In the genomic region with DNA sequence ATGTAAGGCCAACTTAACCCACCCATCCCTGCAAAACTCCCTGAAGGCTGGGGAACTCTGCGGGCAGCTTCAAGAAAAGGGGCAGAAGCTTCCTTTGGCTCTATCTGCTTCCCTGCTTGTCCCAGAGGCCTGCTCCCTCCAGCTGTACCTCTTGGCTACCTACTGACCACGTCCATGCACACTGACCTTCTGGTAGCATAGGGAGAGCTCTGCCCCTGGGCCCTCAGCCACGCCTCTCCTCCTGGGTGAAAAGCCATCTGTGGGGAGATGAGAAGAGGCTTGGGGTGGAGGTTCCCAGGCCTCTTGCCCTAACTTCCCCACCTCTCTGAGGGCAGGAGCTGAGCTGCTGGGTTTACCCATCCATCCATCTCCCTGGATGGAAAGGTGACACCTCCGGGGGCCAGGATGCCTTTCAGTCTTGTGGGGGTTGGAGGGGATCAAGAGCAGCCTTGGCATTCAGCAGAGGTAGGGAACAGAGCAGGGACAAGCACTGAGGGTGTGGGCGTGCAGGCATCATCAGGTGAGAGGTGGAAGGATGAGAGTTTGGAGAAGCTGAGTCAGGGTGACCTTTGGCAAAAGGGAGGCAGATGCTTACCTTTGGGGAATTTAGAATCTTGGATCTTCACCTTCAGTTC, we compare ENCODE assay signal across 31 cellular contexts. TPM values are rescaled to one million over a fixed set of nuclear protein-coding genes. Genes with fewer than 3 reads are reported as not detected.
DNase-seq lines count a peak whose midpoint lies in the region; ATAC-seq and TF ChIP-seq lines count a peak whose summit lies in the region.
"Had no signal": no experiment of that assay in that cellular context is flagged by ENCODE, and none has a peak within 500 bp of the region (broad histone marks: within the 10 kb centered on the region; RNA-seq: fewer than 3 reads in every experiment).

No MANE protein-coding gene starts in this region.

- H3K9me3 Mint-ChIP-seq in activated CD4-positive, alpha-beta memory T cell treated with anti-CD3 and anti-CD28 coated beads, Interleukin-2, amount 10 ng/mL, durations not matched to agents 7 days and 5 days = peaks cover 6% of the 10 kb centered on the region
- H3K9me3 Mint-ChIP-seq in activated CD4-positive, alpha-beta memory T cell treated with anti-CD3 and anti-CD28 coated beads for 36 hours = peaks cover 6% of the 10 kb centered on the region
- H3K9me3 Mint-ChIP-seq in activated CD8-positive, alpha-beta memory T cell treated with anti-CD3 and anti-CD28 coated beads, Interleukin-2, amount 10 ng/mL, durations not matched to agents 7 days and 5 days (ENCODE audit: low read depth) = peaks cover 5% of the 10 kb centered on the region
- H3K9me3 Mint-ChIP-seq in type B pancreatic cell = peaks cover 7% of the 10 kb centered on the region

- H3K36me3 Mint-ChIP-seq in activated CD4-positive, alpha-beta memory T cell treated with anti-CD3 and anti-CD28 coated beads, Interleukin-2, amount 10 ng/mL, durations not matched to agents 7 days and 5 days (ENCODE audit: low read depth) = no peaks in the 10 kb centered on the region
- no peaks in the 10 kb centered on the region for H3K36me3 Mint-ChIP-seq in activated CD4-positive, alpha-beta memory T cell treated with anti-CD3 and anti-CD28 coated beads for 36 hours
- no peaks in the 10 kb centered on the region for H3K36me3 Mint-ChIP-seq in activated CD8-positive, alpha-beta memory T cell treated with anti-CD3 and anti-CD28 coated beads, Interleukin-2, amount 10 ng/mL, durations not matched to agents 7 days and 5 days
- no peaks in the 10 kb centered on the region for H3K36me3 Mint-ChIP-seq in type B pancreatic cell

- no peak overlapping the region for H3K27ac Mint-ChIP-seq in activated CD4-positive, alpha-beta memory T cell treated with anti-CD3 and anti-CD28 coated beads, Interleukin-2, amount 10 ng/mL, durations not matched to agents 7 days and 5 days
- H3K27ac Mint-ChIP-seq in activated CD4-positive, alpha-beta memory T cell treated with anti-CD3 and anti-CD28 coated beads for 36 hours = no peak overlapping the region
- no peak overlapping the region for H3K27ac Mint-ChIP-seq in activated CD8-positive, alpha-beta memory T cell treated with anti-CD3 and anti-CD28 coated beads, Interleukin-2, amount 10 ng/mL, durations not matched to agents 7 days and 5 days
- H3K27ac Mint-ChIP-seq in type B pancreatic cell = no peak overlapping the region
- H3K27ac Mint-ChIP-seq: IgD-negative memory B cell had no signal

- H3K27me3 ChIP-seq in esophagus muscularis mucosa = peaks cover 0 to 28% (median 0%) of the 10 kb centered on the region in 4 donors
- peaks cover 0 to 18% (median 0%) of the 10 kb centered on the region in 4 donors for H3K27me3 ChIP-seq in esophagus squamous epithelium
- H3K27me3 ChIP-seq: BE2C, SJSA1 had no signal

- H3K36me3 ChIP-seq in esophagus muscularis mucosa = no peaks in the 10 kb centered on the region
- no peaks in the 10 kb centered on the region for H3K36me3 ChIP-seq in esophagus squamous epithelium
- H3K36me3 ChIP-seq: BE2C, SJSA1 had no signal

- no peaks in the 10 kb centered on the region for H3K27me3 Mint-ChIP-seq in activated CD4-positive, alpha-beta memory T cell treated with anti-CD3 and anti-CD28 coated beads, Interleukin-2, amount 10 ng/mL, durations not matched to agents 7 days and 5 days
- H3K27me3 Mint-ChIP-seq in activated CD4-positive, alpha-beta memory T cell treated with anti-CD3 and anti-CD28 coated beads for 36 hours = no peaks in the 10 kb centered on the region
- H3K27me3 Mint-ChIP-seq in activated CD8-positive, alpha-beta memory T cell treated with anti-CD3 and anti-CD28 coated beads, Interleukin-2, amount 10 ng/mL, durations not matched to agents 7 days and 5 days = peaks cover 5% of the 10 kb centered on the region
- H3K27me3 Mint-ChIP-seq in type B pancreatic cell = peaks cover 31% of the 10 kb centered on the region
- H3K27me3 Mint-ChIP-seq: IgD-negative memory B cell had no signal

- no peak overlapping the region for H3K4me3 Mint-ChIP-seq in activated CD4-positive, alpha-beta memory T cell treated with anti-CD3 and anti-CD28 coated beads, Interleukin-2, amount 10 ng/mL, durations not matched to agents 7 days and 5 days
- no peak overlapping the region for H3K4me3 Mint-ChIP-seq in activated CD4-positive, alpha-beta memory T cell treated with anti-CD3 and anti-CD28 coated beads for 36 hours
- no peak overlapping the region for H3K4me3 Mint-ChIP-seq in activated CD8-positive, alpha-beta memory T cell treated with anti-CD3 and anti-CD28 coated beads, Interleukin-2, amount 10 ng/mL, durations not matched to agents 7 days and 5 days
- no peak overlapping the region for H3K4me3 Mint-ChIP-seq in type B pancreatic cell
- H3K4me3 Mint-ChIP-seq: CD14-positive monocyte had no signal

- no peak for TF ChIP-seq POLR2A in esophagus muscularis mucosa (IDR thresholded peaks at IDR 0.05; ENCODE audit: low read depth)
- no peak for TF ChIP-seq POLR2A in esophagus squamous epithelium (IDR thresholded peaks at IDR 0.05)

- no peak overlapping the region for H3K4me3 ChIP-seq in esophagus muscularis mucosa
- no peak overlapping the region for H3K4me3 ChIP-seq in esophagus squamous epithelium
- H3K4me3 ChIP-seq: GM23248, PC-9, SJSA1 had no signal

- no peak for TF ChIP-seq EP300 in esophagus muscularis mucosa (IDR thresholded peaks at IDR 0.05)

- CTCF ChIA-PET in activated CD4-positive, alpha-beta memory T cell treated with anti-CD3 and anti-CD28 coated beads, Interleukin-2, amount 10 ng/mL, durations not matched to agents 7 days and 5 days (lab: Charles Lee) = interaction anchor here (1.0 kb wide), 1 partner anchor 28 kb away, joined by 5 read pairs; no protein-coding TSS in a partner anchor
- CTCF ChIA-PET in activated CD4-positive, alpha-beta memory T cell treated with anti-CD3 and anti-CD28 coated beads for 36 hours (lab: Charles Lee) = no interaction called here
- CTCF ChIA-PET in activated CD8-positive, alpha-beta memory T cell treated with anti-CD3 and anti-CD28 coated beads, Interleukin-2, amount 10 ng/mL, durations not matched to agents 7 days and 5 days (lab: Charles Lee) = interaction anchor here (0.9 kb wide), 1 partner anchor 10 kb away, joined by 3 read pairs; no protein-coding TSS in a partner anchor

- POLR2A ChIA-PET in activated CD4-positive, alpha-beta memory T cell treated with anti-CD3 and anti-CD28 coated beads, Interleukin-2, amount 10 ng/mL, durations not matched to agents 7 days and 5 days (lab: Charles Lee) = no interaction called here
- POLR2A ChIA-PET in activated CD4-positive, alpha-beta memory T cell treated with anti-CD3 and anti-CD28 coated beads for 36 hours (lab: Charles Lee) = interaction anchor here (0.5 kb wide), 1 partner anchor 416 kb away, joined by 3 read pairs; no protein-coding TSS in a partner anchor

- DNase-seq in activated CD4-positive, alpha-beta memory T cell treated with anti-CD3 and anti-CD28 coated beads, Interleukin-2, amount 10 ng/mL, durations not matched to agents 7 days and 5 days = peak; percentile 2
- no peak for DNase-seq in activated CD4-positive, alpha-beta memory T cell treated with anti-CD3 and anti-CD28 coated beads for 36 hours
- peak; percentile 15 for DNase-seq in activated CD8-positive, alpha-beta memory T cell treated with anti-CD3 and anti-CD28 coated beads, Interleukin-2, amount 10 ng/mL, durations not matched to agents 7 days and 5 days
- DNase-seq in esophagus muscularis mucosa (ENCODE audit: extremely low spot score) = peak; percentile 29
- peak; percentile 44 for DNase-seq in type B pancreatic cell (ENCODE audit: extremely low spot score, unreplicated experiment)
- no peak for DNase-seq in glomerular visceral epithelial cell (ENCODE audit: extremely low spot score)
- DNase-seq in esophagus squamous epithelium (lab: John Stamatoyannopoulos, UW) = no peak
- DNase-seq: ACHN; BE2C; CD8-positive, alpha-beta memory T cell; DMS 273 treated with DMSO at 0.1 percent for 48 hours; DMS79; GF-D8; GM23248; H7; NCI-H1048; NCI-H1417 treated with DMSO at 0.1 percent for 48 hours; NCI-H1694 treated with DMSO at 0.1 percent for 48 hours; NCI-H2081; NCI-H2227 treated with DMSO at 0.1 percent for 48 hours; NCI-H526 treated with DMSO at 0.1 percent for 48 hours; PC-9; Right ventricle myocardium superior had no signal

- WGBS in esophagus muscularis mucosa = 88% methylated on average over 3 of the region's 5 CpGs
- WGBS in esophagus squamous epithelium, 2 donors = 59 to 93% methylated on average over 3 to 5 of the region's 5 CpGs

- no peaks in the 10 kb centered on the region for H3K4me1 Mint-ChIP-seq in activated CD4-positive, alpha-beta memory T cell treated with anti-CD3 and anti-CD28 coated beads, Interleukin-2, amount 10 ng/mL, durations not matched to agents 7 days and 5 days
- H3K4me1 Mint-ChIP-seq in activated CD4-positive, alpha-beta memory T cell treated with anti-CD3 and anti-CD28 coated beads for 36 hours (ENCODE audit: low read depth) = no peaks in the 10 kb centered on the region
- H3K4me1 Mint-ChIP-seq in activated CD8-positive, alpha-beta memory T cell treated with anti-CD3 and anti-CD28 coated beads, Interleukin-2, amount 10 ng/mL, durations not matched to agents 7 days and 5 days = no peaks in the 10 kb centered on the region
- peaks cover 3% of the 10 kb centered on the region for H3K4me1 Mint-ChIP-seq in type B pancreatic cell (ENCODE audit: unreplicated experiment)
- H3K4me1 Mint-ChIP-seq: CD14-positive monocyte; CD8-positive, alpha-beta memory T cell; IgD-negative memory B cell had no signal

- H3K9me3 ChIP-seq in esophagus muscularis mucosa (peaks cover 0 to 10% (median 3%) of the 10 kb centered on the region in 4 donors), esophagus squamous epithelium (peaks cover 0 to 13% (median 7%) of the 10 kb centered on the region in 3 donors)
- H3K9me3 ChIP-seq: BE2C had no signal

- TF ChIP-seq CTCF in esophagus muscularis mucosa (IDR thresholded peaks at IDR 0.05) (no peak), type B pancreatic cell (conservative IDR thresholded peaks at IDR 0.05) (no peak), esophagus squamous epithelium (IDR thresholded peaks at IDR 0.05) (no peak)

- ATAC-seq in activated CD8-positive, alpha-beta memory T cell treated with anti-CD3 and anti-CD28 coated beads, Interleukin-2, amount 10 ng/mL, durations not matched to agents 7 days and 5 days = no peak
- no peak for ATAC-seq in HG03045 (IDR thresholded peaks at IDR 0.05; ENCODE audit: unreplicated experiment)

- H3K27ac ChIP-seq in esophagus muscularis mucosa (replicated peaks in 1 of 4) = no peak overlapping the region
- no peak overlapping the region for H3K27ac ChIP-seq in esophagus squamous epithelium
- H3K27ac ChIP-seq: 22Rv1, GM23248, HL-60, PC-9, SJSA1 had no signal

- H3K4me1 ChIP-seq in esophagus muscularis mucosa (no peaks in the 10 kb centered on the region), esophagus squamous epithelium (no peaks in the 10 kb centered on the region)
- H3K4me1 ChIP-seq: BE2C, SJSA1 had no signal

- intact Hi-C loops in activated CD4-positive, alpha-beta memory T cell treated with anti-CD3 and anti-CD28 coated beads for 36 hours (cut with micrococcal nuclease) = no loop called here
- intact Hi-C loops in esophagus muscularis mucosa (cut with DNase I) (no loop called here), esophagus squamous epithelium (cut with DNase I) (no loop called here)

RNA-seq across cellular contexts. Expression of a gene that starts 23.4 kb away (rescaled TPM):
- total RNA-seq in activated CD4-positive, alpha-beta memory T cell treated with anti-CD3 and anti-CD28 coated beads, Interleukin-2, amount 10 ng/mL, durations not matched to agents 7 days and 5 days = under 1 TPM in 1 of 2 experiments, not detected in 1; 0.13 TPM
- not detected for total RNA-seq in activated CD4-positive, alpha-beta memory T cell treated with anti-CD3 and anti-CD28 coated beads for 36 hours
- total RNA-seq in activated CD8-positive, alpha-beta memory T cell treated with anti-CD3 and anti-CD28 coated beads, Interleukin-2, amount 10 ng/mL, durations not matched to agents 7 days and 5 days = under 1 TPM; 0.12 to 0.38 TPM
- total RNA-seq in esophagus muscularis mucosa = under 1 TPM in 2 of 4 donors, not detected in 2; 0.17 to 0.33 TPM
- total RNA-seq in type B pancreatic cell (ENCODE audit: low replicate concordance) = 3.1 and 3.6 TPM in 2 replicates
- total RNA-seq in esophagus squamous epithelium = under 1 TPM; 0.19 to 0.62 (median 0.48) TPM
- total RNA-seq: CD8-positive, alpha-beta memory T cell; GM23248; H7; NCI-H460; PC-9; RPMI7951; SJSA1 had no signal

RNA-seq across cellular contexts. Expression of a gene that starts 45.0 kb away (rescaled TPM):
- total RNA-seq in activated CD4-positive, alpha-beta memory T cell treated with anti-CD3 and anti-CD28 coated beads, Interleukin-2, amount 10 ng/mL, durations not matched to agents 7 days and 5 days = 1 to 10 TPM; 2.0 to 2.2 TPM
- total RNA-seq in activated CD4-positive, alpha-beta memory T cell treated with anti-CD3 and anti-CD28 coated beads for 36 hours = under 1 TPM; 0.63 to 0.71 TPM
- total RNA-seq in activated CD8-positive, alpha-beta memory T cell treated with anti-CD3 and anti-CD28 coated beads, Interleukin-2, amount 10 ng/mL, durations not matched to agents 7 days and 5 days = 1 to 10 TPM; 1.3 to 4.9 TPM
- total RNA-seq in esophagus muscularis mucosa (1 to 10 TPM in 3 of 4 donors, under 1 TPM in 1; 0.52 to 3.3 (median 1.8) TPM), type B pancreatic cell (ENCODE audit: low replicate concordance) (not detected in 2 replicates), esophagus squamous epithelium (1 to 10 TPM in 1 of 4 donors, under 1 TPM in 3; 0.22 to 2.5 (median 0.35) TPM)
- total RNA-seq: NCI-H460, PC-9, RPMI7951, SJSA1 had no signal

Comparison
In these comparisons a context has a peak if more than half of its experiments do, and no peak if none do; other contexts are left out.
1. DNase-seq: peak in activated CD4-positive, alpha-beta memory T cell treated with anti-CD3 and anti-CD28 coated beads, Interleukin-2, amount 10 ng/mL, durations not matched to agents 7 days and 5 days (single experiment), activated CD8-positive, alpha-beta memory T cell treated with anti-CD3 and anti-CD28 coated beads, Interleukin-2, amount 10 ng/mL, durations not matched to agents 7 days and 5 days (single experiment), esophagus muscularis mucosa (single experiment) and type B pancreatic cell (single experiment); none in activated CD4-positive, alpha-beta memory T cell treated with anti-CD3 and anti-CD28 coated beads for 36 hours (single experiment), glomerular visceral epithelial cell (single experiment) and esophagus squamous epithelium (single experiment).